ENCODE assay signal across 13 cellular contexts in the genomic region with DNA sequence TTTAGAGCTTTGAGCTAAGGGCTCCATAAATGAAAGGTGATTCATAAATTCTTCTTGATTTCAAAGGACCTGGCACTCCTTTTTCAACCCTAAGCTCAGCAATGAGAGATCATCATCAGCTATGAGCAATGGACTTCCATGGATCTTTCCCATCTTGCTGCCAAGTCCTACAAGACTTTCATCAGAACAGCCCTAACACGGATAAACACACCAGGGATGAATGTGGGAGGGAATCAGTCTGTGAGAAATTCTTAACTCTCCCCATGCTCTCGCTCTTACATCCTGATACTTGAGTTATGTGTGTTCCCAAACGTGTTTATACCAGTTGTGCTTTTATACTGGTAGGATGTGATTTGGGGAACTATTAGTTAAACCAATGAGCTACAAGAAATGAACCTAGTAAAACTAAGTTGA. TPM values are rescaled to one million over a fixed set of nuclear protein-coding genes. Genes with fewer than 3 reads are reported as not detected.
DNase-seq lines count a peak whose midpoint lies in the region; ATAC-seq and TF ChIP-seq lines count a peak whose summit lies in the region.
"Had no signal": no experiment of that assay in that cellular context is flagged by ENCODE, and none has a peak within 500 bp of the region (broad histone marks: within the 10 kb centered on the region; RNA-seq: fewer than 3 reads in every experiment).

No MANE protein-coding gene starts in this region.

- no peak for TF ChIP-seq CTCF in HFFc6 (IDR thresholded peaks at IDR 0.05)
- no peak for TF ChIP-seq CTCF in uterus (IDR thresholded peaks at IDR 0.05)

- H3K9me3 ChIP-seq in uterus = no peaks in the 10 kb centered on the region

- intact Hi-C loops in uterus (cut with DNase I; ENCODE audit: low total_unique reads) = no loop called here

- peaks cover 0 to 5% of the 10 kb centered on the region in 2 donors for H3K4me1 ChIP-seq in uterus

- peak overlapping the region; percentile 92 for H3K27ac Mint-ChIP-seq in HFFc6
- H3K27ac Mint-ChIP-seq: WTC11 had no signal

- no peaks in the 10 kb centered on the region for H3K27me3 ChIP-seq in uterus

- ATAC-seq in GM21423 (IDR thresholded peaks at IDR 0.05; ENCODE audit: unreplicated experiment) (no peak), HG02571 (IDR thresholded peaks at IDR 0.05; ENCODE audit: unreplicated experiment) (no peak), GM21619 (IDR thresholded peaks at IDR 0.05; ENCODE audit: unreplicated experiment) (no peak)
- ATAC-seq: WTC11 had no signal

- H3K4me3 ChIP-seq in uterus = no peak overlapping the region

- no peaks in the 10 kb centered on the region for H3K36me3 ChIP-seq in uterus

- peaks cover 8% of the 10 kb centered on the region for H3K27me3 Mint-ChIP-seq in HFFc6 (ENCODE audit: insufficient read depth)

- DNase-seq in HFFc6 (peak; percentile 97), astrocyte of the hippocampus (ENCODE audit: low read depth, low spot score) (peak; percentile 75), iris pigment epithelial cell (ENCODE audit: low read depth) (peak; percentile 87), uterus (no peak)
- DNase-seq: erythroblast; NCI-H446; Right ventricle myocardium superior; stimulated activated CD4-positive, alpha-beta T cell treated with anti-CD3 and anti-CD28 coated beads, Interleukin-15, amount 100 ng/mL, for 24 hours had no signal

- peak overlapping the region; percentile 75 for H3K4me3 Mint-ChIP-seq in HFFc6
- H3K4me3 Mint-ChIP-seq: neural crest cell, WTC11 had no signal

- no peak for TF ChIP-seq POLR2A in uterus (IDR thresholded peaks at IDR 0.05)

- peak overlapping the region; percentile 70 to 81 for H3K27ac ChIP-seq in uterus

- H3K36me3 Mint-ChIP-seq in HFFc6 (ENCODE audit: low read depth) = peaks cover 41% of the 10 kb centered on the region

- H3K4me1 Mint-ChIP-seq in HFFc6 (ENCODE audit: low read depth) = peaks cover 76% of the 10 kb centered on the region
- H3K4me1 Mint-ChIP-seq: WTC11 had no signal

- H3K9me3 Mint-ChIP-seq in HFFc6 = no peaks in the 10 kb centered on the region
- H3K9me3 Mint-ChIP-seq: neural crest cell, WTC11 had no signal

RNA-seq across cellular contexts. Expression of a gene that starts 5.4 kb away (rescaled TPM):
- total RNA-seq in HFFc6 (2021; fragmentation: NEBNext Ultra II Directional; extraction: Animal tissue kit (Norgen Biotek cat#: 25700)) = 100 to 1,000 TPM in 5 of 6 experiments, 10 to 100 TPM in 1; 88.9 to 122 (median 113) TPM
- total RNA-seq in uterus = 10 to 100 TPM in 3 of 4 donors, 1 to 10 TPM in 1; 8.7 to 35.3 (median 21.1) TPM

RNA-seq across cellular contexts. Expression of a gene that starts 29.8 kb away (rescaled TPM):
- 100 to 1,000 TPM; 462 to 606 (median 488) TPM for total RNA-seq in HFFc6 (2021; fragmentation: NEBNext Ultra II Directional; extraction: Animal tissue kit (Norgen Biotek cat#: 25700))
- total RNA-seq in uterus = 100 to 1,000 TPM in 3 of 4 donors, 10 to 100 TPM in 1; 75.6 to 159 (median 137) TPM

Comparison
In these comparisons a context has a peak if more than half of its experiments do, and no peak if none do; other contexts are left out.
1. DNase-seq: peak in HFFc6 (single experiment), astrocyte of the hippocampus (single experiment) and iris pigment epithelial cell (single experiment); none in uterus (0 of 2).